Comparison of ENCODE assay signal across 8 cellular contexts in genomic region chrX:107654778-107655761, GRCh38. TPM values are rescaled to one million over a fixed set of nuclear protein-coding genes. Genes with fewer than 3 reads are reported as not detected.
DNase-seq lines count a peak whose midpoint lies in the region; ATAC-seq lines count a peak whose summit lies in the region.

No MANE protein-coding gene starts in this region.

- no peaks in the 10 kb centered on the region for H3K27me3 Mint-ChIP-seq in stimulated activated memory B cell treated with anti-CD40 and anti-IgM and Interleukin-4, amounts not matched to agents 10 μg/mL and 1 μg/mL and 100 μg/mL, for 72 hours

- H3K36me3 Mint-ChIP-seq in stimulated activated memory B cell treated with anti-CD40 and anti-IgM and Interleukin-4, amounts not matched to agents 10 μg/mL and 1 μg/mL and 100 μg/mL, for 72 hours: peaks cover 11% of the 10 kb centered on the region

- ATAC-seq in GM21786 (IDR thresholded peaks at IDR 0.05; ENCODE audit: unreplicated experiment): peak; percentile 80
- ATAC-seq in stimulated activated memory B cell treated with anti-CD40 and anti-IgM and Interleukin-4, amounts not matched to agents 10 μg/mL and 1 μg/mL and 100 μg/mL, for 72 hours: peak; percentile 53

- no peak overlapping the region for H3K4me3 Mint-ChIP-seq in stimulated activated memory B cell treated with anti-CD40 and anti-IgM and Interleukin-4, amounts not matched to agents 10 μg/mL and 1 μg/mL and 100 μg/mL, for 72 hours

- DNase-seq in DMS79 (lab: John Stamatoyannopoulos, UW): peak; percentile 8
- peak; percentile 40 for DNase-seq in NCI-H1105 (lab: John Stamatoyannopoulos, UW)
- peak; percentile 63 to 70 for DNase-seq in activated CD4-positive, alpha-beta T cell treated with anti-CD3 and anti-CD28 coated beads for 4 hours
- DNase-seq in dedifferentiated amniotic fluid mesenchymal stem cell (ENCODE audit: extremely low spot score): peak; percentile 62
- peak; percentile 54 to 65 for DNase-seq in lung microvascular endothelial cell (ENCODE audit: low read depth in 2 of 2)
- no peak for DNase-seq in GM19238 (ENCODE audit: insufficient read length, low spot score)

- H3K9me3 Mint-ChIP-seq in stimulated activated memory B cell treated with anti-CD40 and anti-IgM and Interleukin-4, amounts not matched to agents 10 μg/mL and 1 μg/mL and 100 μg/mL, for 72 hours: no peaks in the 10 kb centered on the region

- no peaks in the 10 kb centered on the region for H3K4me1 Mint-ChIP-seq in stimulated activated memory B cell treated with anti-CD40 and anti-IgM and Interleukin-4, amounts not matched to agents 10 μg/mL and 1 μg/mL and 100 μg/mL, for 72 hours

- H3K27ac Mint-ChIP-seq in stimulated activated memory B cell treated with anti-CD40 and anti-IgM and Interleukin-4, amounts not matched to agents 10 μg/mL and 1 μg/mL and 100 μg/mL, for 72 hours: no peak overlapping the region

RNA-seq across cellular contexts. Expression of gene PRPS1, which starts 26.8 kb away (rescaled TPM):
- total RNA-seq in lung microvascular endothelial cell: 15.5 and 17.3 TPM in 2 replicates
